Comparison of ENCODE assay signal across 19 cellular contexts in genomic region chr10:77192402-77192801, GRCh38.
A peak's percentile ranks its signal among the peaks of the same experiment; 100 is the strongest.
DNase-seq lines count a peak whose midpoint lies in the region; ATAC-seq and TF ChIP-seq lines count a peak whose summit lies in the region.
"Had no signal": no experiment of that assay in that cellular context is flagged by ENCODE, and none has a peak within 500 bp of the region (broad histone marks: within the 10 kb centered on the region; RNA-seq: fewer than 3 reads in every experiment).

No MANE protein-coding gene starts in this region.

- H3K4me2 ChIP-seq in SK-N-SH (no peak overlapping the region), PC-9 (peak overlapping the region; percentile 12; the same call in 1 of the 2 replicates), mammary epithelial cell (ENCODE audit: insufficient read depth, low read depth, low read length) (no peak overlapping the region)
- H3K4me2 ChIP-seq: BLaER1 treated with 17β-estradiol and CSF1 and Interleukin-3, amounts not matched to agents 10 nM and 100 nM; KMS-11 had no signal

- intact Hi-C loops in PC-9 (cut with micrococcal nuclease; ENCODE audit: unreplicated experiment) (no loop called here), mammary epithelial cell (cut with micrococcal nuclease) (loop anchor here (10.0 kb wide), 1 partner anchor 162 kb away; no protein-coding TSS in a partner anchor)

- BruUV-seq in PC-9 (replicated peaks; lab: Mats Ljungman, UMichigan): no TSS peak
- no TSS peak for BruUV-seq in mammary epithelial cell (replicated peaks; lab: Mats Ljungman, UMichigan)

- H3K4me1 ChIP-seq in SK-N-SH (ENCODE audit: control insufficient read depth in 1 of 2, insufficient read depth in 2 of 2, low read depth in 1 of 2, low read length in 1 of 2) (peaks cover 7 to 33% of the 10 kb centered on the region in 2 experiments; a peak in 3 of 4 replicates), PC-9 (replicated peaks; ENCODE audit: insufficient read depth) (peaks cover 32% of the 10 kb centered on the region), muscle layer of colon (ENCODE audit: insufficient read depth, low read length) (peaks cover 50% of the 10 kb centered on the region), mammary epithelial cell (ENCODE audit: insufficient read depth, low read length) (peaks cover 32% of the 10 kb centered on the region)
- H3K4me1 ChIP-seq: HAP-1 had no signal

- in situ Hi-C loops in mammary epithelial cell (cut with MboI; ENCODE audit: low sequenced_read_pairs in 2 of 2): no loop called here

- H3K36me3 ChIP-seq in SK-N-SH (replicated peaks in 1 of 2; ENCODE audit: control insufficient read depth in 1 of 2, insufficient read depth in 2 of 2, low read length in 1 of 2): no peaks in the 10 kb centered on the region
- H3K36me3 ChIP-seq in PC-9 (ENCODE audit: low read depth): no peaks in the 10 kb centered on the region
- no peaks in the 10 kb centered on the region for H3K36me3 ChIP-seq in muscle layer of colon (ENCODE audit: insufficient read depth, low read length)
- H3K36me3 ChIP-seq in mammary epithelial cell (ENCODE audit: insufficient read depth, low read length): no peaks in the 10 kb centered on the region
- H3K36me3 ChIP-seq: BLaER1 treated with 17β-estradiol and CSF1 and Interleukin-3, amounts not matched to agents 10 nM and 100 nM; HAP-1 had no signal

- no peaks in the 10 kb centered on the region for H3K9me2 ChIP-seq in SK-N-SH
- no peaks in the 10 kb centered on the region for H3K9me2 ChIP-seq in PC-9 (ENCODE audit: insufficient read depth)

- DNase-seq in SK-N-SH: no peak
- no peak for DNase-seq in PC-9
- no peak for DNase-seq in EL
- no peak for DNase-seq in activated CD8-positive, alpha-beta memory T cell treated with anti-CD3 and anti-CD28 coated beads, Interleukin-2, amount 50 U/mL, for 4 hours
- no peak for DNase-seq in mammary epithelial cell
- DNase-seq: DMS 273 treated with DMSO at 0.1 percent for 48 hours, MG63, NCI-H1092, NCI-H2081 treated with DMSO at 0.1 percent for 48 hours, NCI-H226, NCI-H526 treated with DMSO at 0.1 percent for 48 hours, RPMI8226, SIG-M5 had no signal

- POLR2A ChIA-PET in SK-N-SH (lab: Yijun Ruan, JAX): no interaction called here
- POLR2A ChIA-PET in PC-9 (lab: Charles Lee; ENCODE audit: unreplicated experiment): no interaction called here

- ATAC-seq in SK-N-SH treated with all-trans-retinoic acid at 6 μM for 48 hours (no peak), HG02870 (IDR thresholded peaks at IDR 0.05; ENCODE audit: unreplicated experiment) (no peak)

- TF ChIP-seq CTCF in SK-N-SH (IDR thresholded peaks at IDR 0.05) (no peak), PC-9 (conservative IDR thresholded peaks at IDR 0.05) (no peak), mammary epithelial cell (conservative IDR thresholded peaks at IDR 0.05 in 1 of 2, IDR thresholded peaks at IDR 0.05 in 1 of 2; ENCODE audit: extremely low read depth in 1 of 2, insufficient read depth in 1 of 2, low read depth in 1 of 2, low read length in 2 of 2) (no peak)

- H2AFZ ChIP-seq in SK-N-SH (ENCODE audit: low read depth): no peak overlapping the region
- no peak overlapping the region for H2AFZ ChIP-seq in PC-9
- no peak overlapping the region for H2AFZ ChIP-seq in mammary epithelial cell (ENCODE audit: low read depth, low read length)

- no peaks in the 10 kb centered on the region for H3K27me3 ChIP-seq in SK-N-SH (ENCODE audit: insufficient read depth)
- H3K27me3 ChIP-seq in PC-9 (ENCODE audit: insufficient read depth, low read depth): no peaks in the 10 kb centered on the region
- H3K27me3 ChIP-seq in muscle layer of colon (ENCODE audit: control insufficient read depth in 1 of 2, insufficient read depth in 2 of 2, low read length in 2 of 2): no peaks in the 10 kb centered on the region
- no peaks in the 10 kb centered on the region for H3K27me3 ChIP-seq in mammary epithelial cell (ENCODE audit: insufficient read depth, low read length)
- H3K27me3 ChIP-seq: BLaER1 treated with 17β-estradiol and CSF1 and Interleukin-3, amounts not matched to agents 10 nM and 100 nM; MG63 had no signal

- H3K4me3 ChIP-seq in SK-N-SH (ENCODE audit: low read depth in 2 of 2, low read length in 1 of 2): no peak overlapping the region
- no peak overlapping the region for H3K4me3 ChIP-seq in PC-9
- no peak overlapping the region for H3K4me3 ChIP-seq in muscle layer of colon (ENCODE audit: low read depth in 1 of 2, low read length in 2 of 2)
- H3K4me3 ChIP-seq in mammary epithelial cell (replicated peaks in 1 of 3; ENCODE audit: insufficient read depth in 1 of 3, low read depth in 2 of 3, low read length in 3 of 3): no peak overlapping the region
- H3K4me3 ChIP-seq: BLaER1 treated with 17β-estradiol and CSF1 and Interleukin-3, amounts not matched to agents 10 nM and 100 nM; HAP-1; MG63 had no signal

- dilution Hi-C loops in mammary epithelial cell (cut with HindIII; ENCODE audit: low sequenced_read_pairs): no loop called here

- CTCF ChIA-PET in SK-N-SH (lab: Yijun Ruan, JAX) (interaction anchor here (1.1 to 2.1 kb wide), 2 partner anchors 18 to 564 kb away, joined by 3 to 15 read pairs; no protein-coding TSS in a partner anchor), PC-9 (lab: Charles Lee) (no interaction called here), mammary epithelial cell (lab: Charles Lee; ENCODE audit: low non-redundant PET) (no interaction called here)

- H3K27ac ChIP-seq in SK-N-SH (ENCODE audit: low read depth in 2 of 2, low read length in 1 of 2) (no peak overlapping the region), PC-9 (no peak overlapping the region; the same call in 1 of the 2 replicates), muscle layer of colon (ENCODE audit: low read depth, low read length) (peak overlapping the region; percentile 94), mammary epithelial cell (ENCODE audit: insufficient read depth, low read depth, low read length) (no peak overlapping the region)
- H3K27ac ChIP-seq: BLaER1 treated with 17β-estradiol and CSF1 and Interleukin-3, amounts not matched to agents 10 nM and 100 nM; KMS-11 had no signal

- H4K20me1 ChIP-seq in SK-N-SH (ENCODE audit: insufficient read depth): no peaks in the 10 kb centered on the region
- no peaks in the 10 kb centered on the region for H4K20me1 ChIP-seq in PC-9 (ENCODE audit: insufficient read depth)
- no peaks in the 10 kb centered on the region for H4K20me1 ChIP-seq in mammary epithelial cell (ENCODE audit: insufficient read depth, low read length)

- WGBS in SK-N-SH (ENCODE audit: low lambda C conversion rate): 62% methylated on average over 3 of the region's 3 CpGs
- WGBS in mammary epithelial cell (ENCODE audit: low coverage, missing lambda C conversion rate): 95% methylated on average over 3 of the region's 3 CpGs

- no peak for TF ChIP-seq RAD21 in SK-N-SH (IDR thresholded peaks at IDR 0.05; ENCODE audit: low read length)

- no peak for TF ChIP-seq EP300 in SK-N-SH (IDR thresholded peaks at IDR 0.05; ENCODE audit: borderline replicate concordance in 1 of 2, low read depth in 1 of 2, low read length in 1 of 2)

- H3K9ac ChIP-seq in SK-N-SH (no peak overlapping the region), muscle layer of colon (ENCODE audit: low read length) (no peak overlapping the region), mammary epithelial cell (ENCODE audit: insufficient read depth, low read length) (no peak overlapping the region)
- H3K9ac ChIP-seq: BLaER1 treated with 17β-estradiol and CSF1 and Interleukin-3, amounts not matched to agents 10 nM and 100 nM; KMS-11 had no signal

- H3F3A ChIP-seq in SK-N-SH (replicated peaks; ENCODE audit: insufficient read depth) (peaks cover 30% of the 10 kb centered on the region), PC-9 (ENCODE audit: insufficient read depth, low read depth) (peaks cover 14% of the 10 kb centered on the region)

- H3K9me3 ChIP-seq in SK-N-SH (no peaks in the 10 kb centered on the region), PC-9 (ENCODE audit: insufficient read depth, low read depth) (no peaks in the 10 kb centered on the region), muscle layer of colon (ENCODE audit: low read length) (no peaks in the 10 kb centered on the region), mammary epithelial cell (replicated peaks; ENCODE audit: insufficient read depth, low read length) (no peaks in the 10 kb centered on the region)
- H3K9me3 ChIP-seq: BLaER1 treated with 17β-estradiol and CSF1 and Interleukin-3, amounts not matched to agents 10 nM and 100 nM; HAP-1; MG63 had no signal

- H3K79me2 ChIP-seq in SK-N-SH (ENCODE audit: insufficient read depth): no peaks in the 10 kb centered on the region
- H3K79me2 ChIP-seq in PC-9 (ENCODE audit: low read depth): no peaks in the 10 kb centered on the region
- H3K79me2 ChIP-seq in mammary epithelial cell (ENCODE audit: insufficient read depth, low read length): no peaks in the 10 kb centered on the region

TF ChIP-seq in SK-N-SH, 30 proteins besides CTCF, POLR2A, EP300 and RAD21 (continues in another document):
- TF ChIP-seq GATA2 (CRISPR knock-in tag; IDR thresholded peaks at IDR 0.05) (no peak), SMC3 (IDR thresholded peaks at IDR 0.05; ENCODE audit: low read depth, low read length) (no peak), JUND (IDR thresholded peaks at IDR 0.05) (0 out of 2 replicates have a peak, but pooled peaks have one; percentile 2), SIN3A (IDR thresholded peaks at IDR 0.05; ENCODE audit: borderline replicate concordance, low read depth, low read length) (no peak), RCOR1 (IDR thresholded peaks at IDR 0.05; ENCODE audit: low read length) (no peak), YY1 (IDR thresholded peaks at IDR 0.05; ENCODE audit: low read depth) (no peak), FOXJ3 (CRISPR knock-in tag; IDR thresholded peaks at IDR 0.05) (no peak)

TF ChIP-seq in SK-N-SH treated with all-trans-retinoic acid at 6 μM for 48 hours, 23 proteins besides CTCF, POLR2A, EP300 and RAD21 (continues in another document):
- no peak for TF ChIP-seq PPARA (CRISPR knock-in tag; IDR thresholded peaks at IDR 0.05; ENCODE audit: borderline replicate concordance)
- TF ChIP-seq GLIS3 (CRISPR knock-in tag; IDR thresholded peaks at IDR 0.05): no peak
- no peak for TF ChIP-seq ISL1 (CRISPR knock-in tag; IDR thresholded peaks at IDR 0.05)
- no peak for TF ChIP-seq ZNF565 (CRISPR knock-in tag; conservative IDR thresholded peaks at IDR 0.05; ENCODE audit: low read depth)
- TF ChIP-seq CREB5 (CRISPR knock-in tag; IDR thresholded peaks at IDR 0.05; ENCODE audit: low read depth): no peak
